ENCODE assay signal across 9 cellular contexts in the genomic region with DNA sequence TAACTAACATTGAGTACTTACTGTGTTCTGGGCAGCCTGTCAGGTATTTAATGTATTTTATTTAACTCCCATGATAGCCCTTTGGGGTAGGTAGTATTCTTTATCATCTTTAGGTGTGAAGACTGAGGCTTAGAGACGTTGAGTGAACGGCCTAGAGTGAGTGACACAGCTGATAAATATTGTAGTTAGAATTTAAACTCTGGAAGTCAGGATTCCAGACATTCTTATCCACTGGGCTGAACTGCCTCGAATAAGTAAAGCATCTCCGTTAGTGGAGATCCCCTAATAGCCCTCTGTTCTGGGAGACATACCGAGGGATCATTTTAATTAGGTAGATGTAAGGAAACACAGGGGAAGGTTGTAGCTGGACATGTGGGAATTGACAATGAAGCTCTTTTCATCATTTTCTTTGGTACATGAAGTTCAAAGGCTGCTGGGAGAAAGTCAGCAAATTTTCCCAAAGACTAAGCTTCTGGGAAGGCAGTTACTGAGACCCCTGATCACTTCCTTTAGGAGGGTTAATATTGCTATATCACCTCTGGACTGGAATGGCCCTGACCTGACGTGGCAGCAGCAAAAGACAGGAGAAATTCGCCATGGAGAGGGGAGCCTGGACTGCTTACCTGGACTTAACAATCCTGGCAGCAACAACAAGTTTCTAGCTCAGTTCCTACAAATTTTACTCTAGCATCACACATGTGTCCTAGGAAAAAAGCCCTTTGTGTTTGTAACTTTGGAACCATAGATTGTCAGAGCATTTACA. TPM values are rescaled to one million over a fixed set of nuclear protein-coding genes. Genes with fewer than 3 reads are reported as not detected.
DNase-seq lines count a peak whose midpoint lies in the region; ATAC-seq and TF ChIP-seq lines count a peak whose summit lies in the region.
"Had no signal": no experiment of that assay in that cellular context is flagged by ENCODE, and none has a peak within 500 bp of the region (broad histone marks: within the 10 kb centered on the region; RNA-seq: fewer than 3 reads in every experiment).

No MANE protein-coding gene starts in this region.

- H3K9me3 Mint-ChIP-seq in HFFc6 (no peaks in the 10 kb centered on the region), mesothelial cell of epicardium (peaks cover 4% of the 10 kb centered on the region)
- H3K9me3 Mint-ChIP-seq: natural killer cell treated with Interleukin-12 subunit alpha and Interleukin-12 subunit beta and Interleukin-15 and Interleukin-18, amount 100 ng/mL, for 72 hours had no signal

- WGBS in mammary epithelial cell (ENCODE audit: low coverage, missing lambda C conversion rate), result 76% methylated on average over 7 of the region's 7 CpGs

- no peaks in the 10 kb centered on the region for H4K20me1 ChIP-seq in mammary epithelial cell (ENCODE audit: insufficient read depth, low read length)

- H3K4me3 ChIP-seq in AG10803 (ENCODE audit: low read length) (peak overlapping the region; percentile 55; the same call in 1 of the 2 replicates), mammary epithelial cell (replicated peaks in 1 of 3; ENCODE audit: insufficient read depth in 1 of 3, low read depth in 2 of 3, low read length in 3 of 3) (no peak overlapping the region)

- H3K9me3 ChIP-seq in mammary epithelial cell (replicated peaks; ENCODE audit: insufficient read depth, low read length), result no peaks in the 10 kb centered on the region

- H3K4me1 ChIP-seq in mammary epithelial cell (ENCODE audit: insufficient read depth, low read length), result peaks cover 25% of the 10 kb centered on the region

- TF ChIP-seq CTCF in AG10803 (conservative IDR thresholded peaks at IDR 0.05; ENCODE audit: low read length), result no peak
- TF ChIP-seq CTCF in HFFc6 (IDR thresholded peaks at IDR 0.05), result no peak
- no peak for TF ChIP-seq CTCF in mammary epithelial cell (conservative IDR thresholded peaks at IDR 0.05 in 1 of 2, IDR thresholded peaks at IDR 0.05 in 1 of 2; ENCODE audit: extremely low read depth in 1 of 2, insufficient read depth in 1 of 2, low read depth in 1 of 2, low read length in 2 of 2)
- no peak for TF ChIP-seq CTCF in mesothelial cell of epicardium (IDR thresholded peaks at IDR 0.05; ENCODE audit: unreplicated experiment)
- no peak for TF ChIP-seq CTCF in GM10248 (IDR thresholded peaks at IDR 0.05; ENCODE audit: control extremely low read depth, extremely low read depth, low read depth, missing control alignments)

- H3K36me3 ChIP-seq in mammary epithelial cell (ENCODE audit: insufficient read depth, low read length), result no peaks in the 10 kb centered on the region

- POLR2A ChIA-PET in GM10248 (lab: Yijun Ruan, JAX), result no interaction called here

- H3K27me3 ChIP-seq in mammary epithelial cell (ENCODE audit: insufficient read depth, low read length), result no peaks in the 10 kb centered on the region

- H3K36me3 Mint-ChIP-seq in HFFc6 (ENCODE audit: low read depth), result no peaks in the 10 kb centered on the region
- H3K36me3 Mint-ChIP-seq in mesothelial cell of epicardium, result no peaks in the 10 kb centered on the region
- H3K36me3 Mint-ChIP-seq: natural killer cell treated with Interleukin-12 subunit alpha and Interleukin-12 subunit beta and Interleukin-15 and Interleukin-18, amount 100 ng/mL, for 72 hours had no signal

- intact Hi-C loops in mammary epithelial cell (cut with micrococcal nuclease), result loop anchor here (1.0 to 10.0 kb wide), 5 partner anchors 69 to 654 kb away; a partner anchor contains a TSS

- H3K27ac ChIP-seq in mammary epithelial cell (ENCODE audit: insufficient read depth, low read depth, low read length), result no peak overlapping the region

- H3K9ac ChIP-seq in mammary epithelial cell (ENCODE audit: insufficient read depth, low read length), result no peak overlapping the region

- no TSS peak for BruUV-seq in mammary epithelial cell (replicated peaks; lab: Mats Ljungman, UMichigan)

- no peak for ATAC-seq in GM18870 (IDR thresholded peaks at IDR 0.05; ENCODE audit: unreplicated experiment)

- peak overlapping the region; percentile 13 for H3K4me2 ChIP-seq in mammary epithelial cell (ENCODE audit: insufficient read depth, low read depth, low read length)

- H3K27ac Mint-ChIP-seq in HFFc6 (no peak overlapping the region), mesothelial cell of epicardium (no peak overlapping the region)
- H3K27ac Mint-ChIP-seq: natural killer cell treated with Interleukin-12 subunit alpha and Interleukin-12 subunit beta and Interleukin-15 and Interleukin-18, amount 100 ng/mL, for 72 hours had no signal

- H3K79me2 ChIP-seq in mammary epithelial cell (ENCODE audit: insufficient read depth, low read length), result no peaks in the 10 kb centered on the region

- dilution Hi-C loops in mammary epithelial cell (cut with HindIII; ENCODE audit: low sequenced_read_pairs), result loop anchor here (5.0 to 25.0 kb wide), 3 partner anchors 74 to 649 kb away; no protein-coding TSS in a partner anchor

- in situ Hi-C loops in mammary epithelial cell (cut with MboI; ENCODE audit: low sequenced_read_pairs in 2 of 2), result loop anchor here (10.0 to 25.0 kb wide), 2 partner anchors 152 to 349 kb away; a partner anchor contains a TSS

- H3K27me3 Mint-ChIP-seq in HFFc6 (ENCODE audit: insufficient read depth) (no peaks in the 10 kb centered on the region), mesothelial cell of epicardium (ENCODE audit: low read depth) (peaks cover 16% of the 10 kb centered on the region)

- H3K4me3 Mint-ChIP-seq in HFFc6, result peak overlapping the region; percentile 86
- peak overlapping the region; percentile 57 for H3K4me3 Mint-ChIP-seq in mesothelial cell of epicardium
- H3K4me3 Mint-ChIP-seq: natural killer cell treated with Interleukin-12 subunit alpha and Interleukin-12 subunit beta and Interleukin-15 and Interleukin-18, amount 100 ng/mL, for 72 hours had no signal

- H3K4me1 Mint-ChIP-seq in HFFc6 (ENCODE audit: low read depth) (peaks cover 20% of the 10 kb centered on the region), mesothelial cell of epicardium (peaks cover 9% of the 10 kb centered on the region)

- CTCF ChIA-PET in mammary epithelial cell (lab: Charles Lee; ENCODE audit: low non-redundant PET), result interaction anchor here (0.5 to 1.3 kb wide), 6 partner anchors 9 to 897 kb away, joined by 3 to 6 read pairs (median 4); no protein-coding TSS in a partner anchor
- CTCF ChIA-PET in GM10248 (lab: Yijun Ruan, JAX), result interaction anchor here (0.5 to 8.5 kb wide), 66 partner anchors 9 to 1050 kb away, joined by 3 to 106 read pairs (median 4); a partner anchor contains a TSS

- H2AFZ ChIP-seq in mammary epithelial cell (ENCODE audit: low read depth, low read length), result peak overlapping the region; percentile 69

- DNase-seq in AG10803 (ENCODE audit: low read depth) (no peak), HFFc6 (no peak), mammary epithelial cell (no peak), mesothelial cell of epicardium (ENCODE audit: low spot score in 2 of 2, unreplicated experiment in 2 of 2) (no peak), GM10248 (ENCODE audit: extremely low spot score) (no peak), nucleus accumbens (lab: John Stamatoyannopoulos, UW) (no peak), NCI-H524 treated with DMSO at 0.1 percent for 48 hours (lab: John Stamatoyannopoulos, UW) (no peak)

RNA-seq across cellular contexts. Expression of a gene that starts 11.7 kb away (rescaled TPM):
- 100 to 1,000 TPM; 229 to 251 (median 239) TPM for total RNA-seq in HFFc6 (2021; fragmentation: NEBNext Ultra II Directional; extraction: Animal tissue kit (Norgen Biotek cat#: 25700))
- total RNA-seq in mammary epithelial cell (100 to 1,000 TPM; 264 to 276 TPM), mesothelial cell of epicardium (134 to 142 TPM (median 135 TPM) in 3 replicates)
- polyA plus RNA-seq in mammary epithelial cell, result 76.2 TPM
- polyA minus RNA-seq in mammary epithelial cell, result 177 TPM
